Comparison of ENCODE assay signal across 1 cellular context in genomic region chr1:151703813-151704212, GRCh38.
TF ChIP-seq lines count a peak whose summit lies in the region.

No MANE protein-coding gene starts in this region.

TF ChIP-seq in HepG2, 621 proteins besides CTCF, POLR2A, EP300 and RAD21 (continued from another document and continues in another):
- TF ChIP-seq ZBTB26 (CRISPR knock-in tag; IDR thresholded peaks at IDR 0.05; ENCODE audit: borderline replicate concordance) (no peak), ZNF558 (CRISPR knock-in tag; IDR thresholded peaks at IDR 0.05; ENCODE audit: borderline replicate concordance) (no peak), PCBP1 (IDR thresholded peaks at IDR 0.05; ENCODE audit: borderline replicate concordance, low read depth, low read length) (no peak), TARDBP (CRISPR knock-in tag; IDR thresholded peaks at IDR 0.05) (peak; percentile 54; the same call in 1 of the 2 replicates), FOXK1 (CRISPR knock-in tag; IDR thresholded peaks at IDR 0.05; ENCODE audit: borderline replicate concordance, low read depth) (peak; percentile 27; the same call in 1 of the 2 replicates), ZNF607 (CRISPR knock-in tag; IDR thresholded peaks at IDR 0.05; ENCODE audit: borderline replicate concordance) (no peak), ZNF598 (CRISPR knock-in tag; IDR thresholded peaks at IDR 0.05; ENCODE audit: borderline replicate concordance) (no peak), ZNF713 (CRISPR knock-in tag; IDR thresholded peaks at IDR 0.05) (no peak), ZNF616 (CRISPR knock-in tag; IDR thresholded peaks at IDR 0.05; ENCODE audit: low read depth) (no peak), SAP130 (CRISPR knock-in tag; IDR thresholded peaks at IDR 0.05; ENCODE audit: low read depth) (peak; percentile 46; the same call in 1 of the 2 replicates), HNRNPL (IDR thresholded peaks at IDR 0.05; ENCODE audit: low read depth, low read length) (no peak), ZNF839 (CRISPR knock-in tag; IDR thresholded peaks at IDR 0.05; ENCODE audit: borderline replicate concordance) (no peak), KAT8 (CRISPR knock-in tag; IDR thresholded peaks at IDR 0.05) (no peak), ZNF282 (IDR thresholded peaks at IDR 0.05; ENCODE audit: partially characterized antibody) (no peak), KAT2B (IDR thresholded peaks at IDR 0.05; ENCODE audit: borderline replicate concordance, low read depth, low read length) (no peak), ZSCAN30 (CRISPR knock-in tag; IDR thresholded peaks at IDR 0.05) (no peak), TBP (CRISPR knock-in tag; IDR thresholded peaks at IDR 0.05) (no peak), ZNF30 (CRISPR knock-in tag; IDR thresholded peaks at IDR 0.05) (no peak), HMGXB3 (CRISPR knock-in tag; IDR thresholded peaks at IDR 0.05; ENCODE audit: borderline replicate concordance) (no peak), CHD2 (IDR thresholded peaks at IDR 0.05; ENCODE audit: low read depth, low read length) (no peak), ZNF44 (CRISPR knock-in tag; IDR thresholded peaks at IDR 0.05) (no peak), TOE1 (CRISPR knock-in tag; IDR thresholded peaks at IDR 0.05) (no peak), AFF4 (CRISPR knock-in tag; IDR thresholded peaks at IDR 0.05) (no peak), PHF21A (CRISPR knock-in tag; IDR thresholded peaks at IDR 0.05) (no peak), MYPOP (CRISPR knock-in tag; IDR thresholded peaks at IDR 0.05) (no peak), SMARCE1 (IDR thresholded peaks at IDR 0.05; ENCODE audit: borderline replicate concordance) (no peak), BORCS8-MEF2B (CRISPR knock-in tag; IDR thresholded peaks at IDR 0.05) (no peak), ZNF577 (CRISPR knock-in tag; IDR thresholded peaks at IDR 0.05; ENCODE audit: borderline replicate concordance, low read depth) (no peak), ZNF639 (CRISPR knock-in tag; conservative IDR thresholded peaks at IDR 0.05) (no peak), SCMH1 (CRISPR knock-in tag; IDR thresholded peaks at IDR 0.05; ENCODE audit: borderline replicate concordance) (no peak), E2F5 (CRISPR knock-in tag; conservative IDR thresholded peaks at IDR 0.05) (no peak), LBX2 (CRISPR knock-in tag; IDR thresholded peaks at IDR 0.05; ENCODE audit: borderline replicate concordance) (no peak), FOXK2 (IDR thresholded peaks at IDR 0.05) (no peak), ZNF792 (CRISPR knock-in tag; IDR thresholded peaks at IDR 0.05) (no peak; the same call in 1 of the 2 replicates), ZNF772 (CRISPR knock-in tag; IDR thresholded peaks at IDR 0.05) (no peak), ERF (CRISPR knock-in tag; IDR thresholded peaks at IDR 0.05) (no peak), BCL6 (CRISPR knock-in tag; IDR thresholded peaks at IDR 0.05) (peak; percentile 58; the same call in 1 of the 2 replicates), SRSF1 (optimal IDR thresholded peaks at IDR 0.05; ENCODE audit: low read depth, low read length) (no peak), ZBTB25 (CRISPR knock-in tag; IDR thresholded peaks at IDR 0.05) (no peak), IKZF5 (CRISPR knock-in tag; IDR thresholded peaks at IDR 0.05) (0 out of 2 replicates have a peak, but pooled peaks have one; percentile 46), SOX6 (IDR thresholded peaks at IDR 0.05) (no peak), SOX6 (CRISPR knock-in tag; IDR thresholded peaks at IDR 0.05) (peak; percentile 60), ADNP (CRISPR knock-in tag; IDR thresholded peaks at IDR 0.05) (no peak), GTF3A (CRISPR knock-in tag; conservative IDR thresholded peaks at IDR 0.05) (no peak), U2AF1 (optimal IDR thresholded peaks at IDR 0.05; ENCODE audit: low read depth, low read length) (no peak), DRAP1 (CRISPR knock-in tag; IDR thresholded peaks at IDR 0.05) (no peak), MTA3 (CRISPR knock-in tag; IDR thresholded peaks at IDR 0.05) (no peak), SOX13 (IDR thresholded peaks at IDR 0.05) (no peak), SOX13 (CRISPR knock-in tag; conservative IDR thresholded peaks at IDR 0.05 in 1 of 2, IDR thresholded peaks at IDR 0.05 in 1 of 2) (peak in 1 of 2 experiments; percentile 57; a peak in 2 of 4 replicates), HNRNPH1 (optimal IDR thresholded peaks at IDR 0.05; ENCODE audit: low read depth, low read length) (no peak), FOSL2 (CRISPR knock-in tag; IDR thresholded peaks at IDR 0.05) (no peak)
